In the genomic region with DNA sequence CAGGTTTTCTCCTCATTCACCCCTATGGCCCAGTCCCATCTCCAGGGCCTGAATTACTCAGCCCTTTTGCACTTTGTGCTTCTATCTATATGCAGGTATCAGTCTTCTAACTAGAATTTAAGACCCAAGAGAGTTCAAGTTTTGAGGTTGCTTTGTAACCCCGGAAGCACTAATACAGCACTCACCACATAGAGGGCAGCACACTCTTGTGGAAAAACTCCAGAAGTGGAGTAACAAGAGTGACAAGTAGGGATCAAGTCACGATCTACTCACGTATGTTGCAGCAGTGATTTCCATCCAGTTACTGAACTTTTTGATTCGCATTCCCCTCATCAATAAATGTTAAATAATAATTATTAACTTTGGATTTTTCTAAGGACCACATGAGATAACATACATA, we compare ENCODE assay signal across 11 cellular contexts.
DNase-seq lines count a peak whose midpoint lies in the region; ATAC-seq and TF ChIP-seq lines count a peak whose summit lies in the region.
"Had no signal": no experiment of that assay in that cellular context is flagged by ENCODE, and none has a peak within 500 bp of the region (broad histone marks: within the 10 kb centered on the region; RNA-seq: fewer than 3 reads in every experiment).

No MANE protein-coding gene starts in this region.

- ATAC-seq in esophagus mucosa = peak; percentile 50
- no peak for ATAC-seq in GM21360 (IDR thresholded peaks at IDR 0.05; ENCODE audit: unreplicated experiment)
- ATAC-seq in stimulated activated effector memory CD8-positive, alpha-beta T cell treated with anti-CD3 and anti-CD28 coated beads, Interleukin-12 subunit alpha, Interleukin-12 subunit beta, amount 100 ng/mL, for 72 hours = no peak
- no peak for ATAC-seq in GM18867 (IDR thresholded peaks at IDR 0.05; ENCODE audit: unreplicated experiment)

- intact Hi-C loops in OCI-LY7 (cut with micrococcal nuclease; ENCODE audit: unreplicated experiment) = loop anchor here (5.0 kb wide), 1 partner anchor 301 kb away; no protein-coding TSS in a partner anchor
- intact Hi-C loops in sigmoid colon (cut with DNase I) = no loop called here

- TF ChIP-seq CTCF in GM13977 (IDR thresholded peaks at IDR 0.05; ENCODE audit: extremely low read depth, insufficient read depth, missing control alignments) (peak; percentile 29), OCI-LY7 (conservative IDR thresholded peaks at IDR 0.05; ENCODE audit: low read length) (peak; percentile 73), parathyroid adenoma (IDR thresholded peaks at IDR 0.05) (peak; percentile 31), sigmoid colon (IDR thresholded peaks at IDR 0.05) (no peak)

- H3K4me1 Mint-ChIP-seq in stimulated activated effector memory CD8-positive, alpha-beta T cell treated with anti-CD3 and anti-CD28 coated beads, Interleukin-12 subunit alpha, Interleukin-12 subunit beta, amount 100 ng/mL, for 72 hours = peaks cover 27% of the 10 kb centered on the region

- H3K4me2 ChIP-seq in OCI-LY7 (ENCODE audit: low read length) (no peak overlapping the region), parathyroid adenoma (ENCODE audit: low read length) (no peak overlapping the region)

- no peak overlapping the region for H2AFZ ChIP-seq in OCI-LY7 (ENCODE audit: low read length)
- H2AFZ ChIP-seq in parathyroid adenoma = no peak overlapping the region

- no peaks in the 10 kb centered on the region for H3K36me3 Mint-ChIP-seq in stimulated activated effector memory CD8-positive, alpha-beta T cell treated with anti-CD3 and anti-CD28 coated beads, Interleukin-12 subunit alpha, Interleukin-12 subunit beta, amount 100 ng/mL, for 72 hours

- H3K27me3 ChIP-seq in parathyroid adenoma (ENCODE audit: control insufficient read depth, insufficient read depth, low read length) (no peaks in the 10 kb centered on the region), sigmoid colon (no peaks in the 10 kb centered on the region)

- WGBS in sigmoid colon, 2 donors = 90% methylated on average over 4 of the region's 4 CpGs

- in situ Hi-C loops in GM13977 (cut with MboI; ENCODE audit: low pct_unique_long_range_greater_than_20kb, low sequenced_read_pairs, unreplicated experiment) = no loop called here

- H3K79me2 ChIP-seq in OCI-LY7 (ENCODE audit: insufficient read depth, low read depth, low read length) (no peaks in the 10 kb centered on the region; the same call in 1 of the 2 replicates), parathyroid adenoma (peaks cover 7% of the 10 kb centered on the region)

- H3K27ac ChIP-seq in OCI-LY7 (ENCODE audit: low read depth, low read length, poor library complexity, severe bottlenecking) = no peak overlapping the region
- H3K27ac ChIP-seq in parathyroid adenoma = no peak overlapping the region
- no peak overlapping the region for H3K27ac ChIP-seq in sigmoid colon

- H3K4me1 ChIP-seq in OCI-LY7 (ENCODE audit: insufficient read depth, low read length, poor library complexity, severe bottlenecking) (no peaks in the 10 kb centered on the region), parathyroid adenoma (no peaks in the 10 kb centered on the region), sigmoid colon (no peaks in the 10 kb centered on the region)

- no peak for TF ChIP-seq EP300 in sigmoid colon (IDR thresholded peaks at IDR 0.05)

- POLR2A ChIA-PET in OCI-LY7 (lab: Charles Lee) = no interaction called here

- H3K36me3 ChIP-seq in OCI-LY7 (ENCODE audit: insufficient read depth, low read length) (peaks cover 11% of the 10 kb centered on the region; the same call in 1 of the 2 replicates), parathyroid adenoma (ENCODE audit: control insufficient read depth, insufficient read depth, low read length) (no peaks in the 10 kb centered on the region), sigmoid colon (no peaks in the 10 kb centered on the region)

- H3K27ac Mint-ChIP-seq in stimulated activated effector memory CD8-positive, alpha-beta T cell treated with anti-CD3 and anti-CD28 coated beads, Interleukin-12 subunit alpha, Interleukin-12 subunit beta, amount 100 ng/mL, for 72 hours = no peak overlapping the region

- H3K9me2 ChIP-seq in OCI-LY7 (ENCODE audit: insufficient read depth, low read length) = no peaks in the 10 kb centered on the region

- no peak overlapping the region for H3K4me3 ChIP-seq in OCI-LY7 (ENCODE audit: low read depth, low read length, poor library complexity, severe bottlenecking)
- no peak overlapping the region for H3K4me3 ChIP-seq in parathyroid adenoma (ENCODE audit: low read depth, low read length)
- no peak overlapping the region for H3K4me3 ChIP-seq in sigmoid colon

- no peak overlapping the region for H3K4me3 Mint-ChIP-seq in stimulated activated effector memory CD8-positive, alpha-beta T cell treated with anti-CD3 and anti-CD28 coated beads, Interleukin-12 subunit alpha, Interleukin-12 subunit beta, amount 100 ng/mL, for 72 hours

- BruUV-seq in OCI-LY7 (replicated peaks; lab: Mats Ljungman, UMichigan) = no TSS peak

- H3K9me3 Mint-ChIP-seq in stimulated activated effector memory CD8-positive, alpha-beta T cell treated with anti-CD3 and anti-CD28 coated beads, Interleukin-12 subunit alpha, Interleukin-12 subunit beta, amount 100 ng/mL, for 72 hours = no peaks in the 10 kb centered on the region

- CTCF ChIA-PET in OCI-LY7 (lab: Charles Lee; ENCODE audit: unreplicated experiment) = no interaction called here

- H3K9me3 ChIP-seq in OCI-LY7 (ENCODE audit: low read length) (0 out of 2 replicates have a peak, but pooled peaks cover 5% of the 10 kb centered on the region), parathyroid adenoma (ENCODE audit: control insufficient read depth, low read length) (no peaks in the 10 kb centered on the region), sigmoid colon (no peaks in the 10 kb centered on the region)

- no peak for DNase-seq in GM13977 (ENCODE audit: low spot score)
- peak; percentile 34 for DNase-seq in OCI-LY7 (ENCODE audit: low spot score)
- DNase-seq in stimulated activated effector memory CD8-positive, alpha-beta T cell treated with anti-CD3 and anti-CD28 coated beads, Interleukin-12 subunit alpha, Interleukin-12 subunit beta, amount 100 ng/mL, for 72 hours (ENCODE audit: low spot score in 2 of 2) = no peak
- no peak for DNase-seq in sigmoid colon
- DNase-seq: amniotic stem cell, NCI-H2029, T1000 had no signal

- no peaks in the 10 kb centered on the region; the same call in 1 of the 2 replicates for H4K20me1 ChIP-seq in OCI-LY7 (ENCODE audit: insufficient read depth, low read length)

- H3K9ac ChIP-seq in parathyroid adenoma = no peak overlapping the region

- TF ChIP-seq POLR2A in sigmoid colon (IDR thresholded peaks at IDR 0.05) = no peak

Comparison
In these comparisons a context has a peak if more than half of its experiments do, and no peak if none do; other contexts are left out.
1. CTCF ChIP-seq: peak in GM13977 (single experiment), OCI-LY7 (single experiment) and parathyroid adenoma (single experiment); none in sigmoid colon (0 of 4).